Comparison of ENCODE assay signal across 1 cellular context in genomic region chr2:174395284-174395968, GRCh38.
TF ChIP-seq lines count a peak whose summit lies in the region.

Gene SCRN3 (plus strand): TSS chr2:174395730. CDS start chr2:174398284, 2,554 bp downstream.

TF ChIP-seq in HepG2, 621 proteins besides CTCF, POLR2A, EP300 and RAD21 (continued from another document and continues in another):
- TF ChIP-seq PHF20 (CRISPR knock-in tag; IDR thresholded peaks at IDR 0.05) (peak; percentile 97), MIER3 (CRISPR knock-in tag; IDR thresholded peaks at IDR 0.05; ENCODE audit: borderline replicate concordance) (peak; percentile 74; the same call in 1 of the 2 replicates), SP2 (CRISPR knock-in tag; IDR thresholded peaks at IDR 0.05) (peak; percentile 78), ZNF75D (CRISPR knock-in tag; IDR thresholded peaks at IDR 0.05; ENCODE audit: borderline replicate concordance) (peak; percentile 35; the same call in 1 of the 2 replicates), NR2F2 (IDR thresholded peaks at IDR 0.05; ENCODE audit: borderline replicate concordance, low read depth) (0 out of 2 replicates have a peak, but pooled peaks have one; percentile 8), MTA3 (CRISPR knock-in tag; IDR thresholded peaks at IDR 0.05) (no peak), ZSCAN21 (CRISPR knock-in tag; IDR thresholded peaks at IDR 0.05; ENCODE audit: borderline replicate concordance) (peak; percentile 69; the same call in 1 of the 2 replicates), DDIT3 (CRISPR knock-in tag; IDR thresholded peaks at IDR 0.05) (no peak), ZNF687 (CRISPR knock-in tag; IDR thresholded peaks at IDR 0.05) (peak; percentile 91), MXD3 (CRISPR knock-in tag; IDR thresholded peaks at IDR 0.05) (peak; percentile 59), UBTF (CRISPR knock-in tag; IDR thresholded peaks at IDR 0.05) (peak; percentile 91), ZNF225 (CRISPR knock-in tag; IDR thresholded peaks at IDR 0.05) (no peak), RARG (CRISPR knock-in tag; IDR thresholded peaks at IDR 0.05; ENCODE audit: low read depth) (no peak), PLRG1 (conservative IDR thresholded peaks at IDR 0.05) (no peak), SP4 (CRISPR knock-in tag; IDR thresholded peaks at IDR 0.05) (peak; percentile 34), ZHX2 (IDR thresholded peaks at IDR 0.05; ENCODE audit: low read depth) (peak; percentile 83), ZHX2 (CRISPR knock-in tag; IDR thresholded peaks at IDR 0.05; ENCODE audit: borderline replicate concordance) (no peak), BORCS8-MEF2B (CRISPR knock-in tag; IDR thresholded peaks at IDR 0.05) (peak; percentile 34; the same call in 1 of the 2 replicates), ZNF501 (CRISPR knock-in tag; IDR thresholded peaks at IDR 0.05) (peak; percentile 97), KLF6 (CRISPR knock-in tag; IDR thresholded peaks at IDR 0.05) (peak; percentile 67; the same call in 1 of the 2 replicates), ZNF468 (CRISPR knock-in tag; IDR thresholded peaks at IDR 0.05) (0 out of 2 replicates have a peak, but pooled peaks have one; percentile 20), ZMYM2 (CRISPR knock-in tag; IDR thresholded peaks at IDR 0.05) (peak; percentile 30; the same call in 1 of the 2 replicates), LRRFIP1 (CRISPR knock-in tag; conservative IDR thresholded peaks at IDR 0.05) (no peak), SPEN (CRISPR knock-in tag; IDR thresholded peaks at IDR 0.05; ENCODE audit: low read depth) (peak; percentile 68), EHMT2 (IDR thresholded peaks at IDR 0.05; ENCODE audit: borderline replicate concordance, low read depth, low read length) (peak; percentile 63; the same call in 1 of the 2 replicates), ZEB1 (IDR thresholded peaks at IDR 0.05; ENCODE audit: insufficient replicate concordance, low read depth) (peak; percentile 100), ZNF547 (CRISPR knock-in tag; IDR thresholded peaks at IDR 0.05) (peak; percentile 40; the same call in 1 of the 2 replicates), MLLT10 (CRISPR knock-in tag; IDR thresholded peaks at IDR 0.05) (no peak), ZNF580 (CRISPR knock-in tag; IDR thresholded peaks at IDR 0.05; ENCODE audit: borderline replicate concordance, low read depth) (peak; percentile 53; the same call in 1 of the 2 replicates), ZNF710 (CRISPR knock-in tag; IDR thresholded peaks at IDR 0.05; ENCODE audit: borderline replicate concordance) (peak; percentile 48; the same call in 1 of the 2 replicates), SOX5 (CRISPR knock-in tag; IDR thresholded peaks at IDR 0.05; ENCODE audit: borderline replicate concordance) (peak; percentile 20; the same call in 1 of the 2 replicates), MTF2 (CRISPR knock-in tag; IDR thresholded peaks at IDR 0.05; ENCODE audit: borderline replicate concordance) (peak; percentile 88), ZBTB20 (CRISPR knock-in tag; IDR thresholded peaks at IDR 0.05; ENCODE audit: borderline replicate concordance, low read depth) (no peak), HMGXB3 (CRISPR knock-in tag; IDR thresholded peaks at IDR 0.05; ENCODE audit: borderline replicate concordance) (0 out of 2 replicates have a peak, but pooled peaks have one; percentile 48), TARDBP (CRISPR knock-in tag; IDR thresholded peaks at IDR 0.05) (peak; percentile 42; the same call in 1 of the 2 replicates)
